In genomic region chr4:174198396-174199179, GRCh38 we compare ENCODE assay signal across 1 cellular context.
TF ChIP-seq lines count a peak whose summit lies in the region.

No MANE protein-coding gene starts in this region.

TF ChIP-seq in K562, 482 proteins besides CTCF, POLR2A, EP300 and RAD21 (continued from another document):
- no peak for TF ChIP-seq RNF219 (CRISPR knock-in tag; IDR thresholded peaks at IDR 0.05)
- TF ChIP-seq RBFOX2 (IDR thresholded peaks at IDR 0.05; ENCODE audit: low read depth, low read length), result no peak
- TF ChIP-seq CREBBP (IDR thresholded peaks at IDR 0.05; ENCODE audit: low read depth, low read length), result no peak
- TF ChIP-seq FOSL1 (tag; conservative IDR thresholded peaks at IDR 0.05), result 0 out of 2 replicates have a peak, but pooled peaks have one; percentile 15
- peak; percentile 63; the same call in 1 of the 2 replicates for TF ChIP-seq CREB1 (IDR thresholded peaks at IDR 0.05)
- TF ChIP-seq CREB1 (CRISPR knock-in tag; IDR thresholded peaks at IDR 0.05), result no peak
- peak; percentile 42; the same call in 1 of the 2 replicates for TF ChIP-seq DPF2 (IDR thresholded peaks at IDR 0.05)
- no peak for TF ChIP-seq CBX1 (IDR thresholded peaks at IDR 0.05; ENCODE audit: low read depth)
- TF ChIP-seq EP400 (IDR thresholded peaks at IDR 0.05), result peak; percentile 9; the same call in 1 of the 2 replicates
- TF ChIP-seq MAFF (IDR thresholded peaks at IDR 0.05; ENCODE audit: low read length), result peak; percentile 12; the same call in 1 of the 2 replicates
- no peak for TF ChIP-seq NCOR1 (IDR thresholded peaks at IDR 0.05)
- no peak for TF ChIP-seq KLF6 (CRISPR knock-in tag; IDR thresholded peaks at IDR 0.05; ENCODE audit: borderline replicate concordance)
- TF ChIP-seq HDAC2 (IDR thresholded peaks at IDR 0.05), result 0 out of 2 replicates have a peak, but pooled peaks have one; percentile 25
- no peak for TF ChIP-seq NR4A1 (CRISPR knock-in tag; IDR thresholded peaks at IDR 0.05)
- TF ChIP-seq NR4A1 (tag; IDR thresholded peaks at IDR 0.05), result no peak
- no peak for TF ChIP-seq HOMEZ (CRISPR knock-in tag; IDR thresholded peaks at IDR 0.05)
- peak; percentile 90 for TF ChIP-seq ZNF316 (IDR thresholded peaks at IDR 0.05)
- peak; percentile 15; the same call in 1 of the 2 replicates for TF ChIP-seq CBFA2T3 (IDR thresholded peaks at IDR 0.05)
- TF ChIP-seq PHB2 (IDR thresholded peaks at IDR 0.05; ENCODE audit: low read depth), result no peak
- peak; percentile 25; the same call in 1 of the 2 replicates for TF ChIP-seq NFE2 (IDR thresholded peaks at IDR 0.05; ENCODE audit: low read depth)
- TF ChIP-seq NRF1 (conservative IDR thresholded peaks at IDR 0.05 in 1 of 2, IDR thresholded peaks at IDR 0.05 in 1 of 2), result no peak
